1 cellular context compared by ENCODE assay signal in the genomic region with DNA sequence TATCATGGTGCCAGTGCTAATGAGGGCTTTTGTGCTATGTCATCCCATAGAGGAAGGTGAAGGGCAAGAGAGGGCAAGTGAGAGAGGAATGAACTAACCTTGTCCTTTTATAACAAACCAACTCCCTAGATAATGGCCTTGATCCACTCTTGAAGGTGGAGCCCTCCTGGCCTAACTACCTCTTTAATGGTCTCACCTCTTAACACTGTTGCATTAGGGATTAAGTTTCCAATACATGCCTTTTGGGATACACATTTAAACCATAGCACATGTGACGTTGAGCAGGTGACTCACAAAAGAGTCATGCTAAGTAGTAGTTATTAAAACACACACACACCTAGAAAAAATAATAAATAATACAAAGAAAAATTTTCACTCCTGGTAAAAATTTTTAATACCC.
TF ChIP-seq lines count a peak whose summit lies in the region.

No MANE protein-coding gene starts in this region.

TF ChIP-seq in endothelial cell of umbilical vein, 7 proteins besides CTCF, POLR2A, EP300 and RAD21:
- TF ChIP-seq EZH2 (IDR thresholded peaks at IDR 0.05; ENCODE audit: borderline replicate concordance, low read depth, low read length, severe bottlenecking) (no peak), FOS (IDR thresholded peaks at IDR 0.05; ENCODE audit: borderline replicate concordance, insufficient read depth, low read length) (peak; percentile 63), MYC (IDR thresholded peaks at IDR 0.05; ENCODE audit: low read depth, low read length) (no peak)
- TF ChIP-seq, protein P1, sequence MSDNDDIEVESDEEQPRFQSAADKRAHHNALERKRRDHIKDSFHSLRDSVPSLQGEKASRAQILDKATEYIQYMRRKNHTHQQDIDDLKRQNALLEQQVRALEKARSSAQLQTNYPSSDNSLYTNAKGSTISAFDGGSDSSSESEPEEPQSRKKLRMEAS (IDR thresholded peaks at IDR 0.05; ENCODE audit: insufficient read depth, insufficient read length), result no peak
